8 cellular contexts compared by ENCODE assay signal in the genomic region with DNA sequence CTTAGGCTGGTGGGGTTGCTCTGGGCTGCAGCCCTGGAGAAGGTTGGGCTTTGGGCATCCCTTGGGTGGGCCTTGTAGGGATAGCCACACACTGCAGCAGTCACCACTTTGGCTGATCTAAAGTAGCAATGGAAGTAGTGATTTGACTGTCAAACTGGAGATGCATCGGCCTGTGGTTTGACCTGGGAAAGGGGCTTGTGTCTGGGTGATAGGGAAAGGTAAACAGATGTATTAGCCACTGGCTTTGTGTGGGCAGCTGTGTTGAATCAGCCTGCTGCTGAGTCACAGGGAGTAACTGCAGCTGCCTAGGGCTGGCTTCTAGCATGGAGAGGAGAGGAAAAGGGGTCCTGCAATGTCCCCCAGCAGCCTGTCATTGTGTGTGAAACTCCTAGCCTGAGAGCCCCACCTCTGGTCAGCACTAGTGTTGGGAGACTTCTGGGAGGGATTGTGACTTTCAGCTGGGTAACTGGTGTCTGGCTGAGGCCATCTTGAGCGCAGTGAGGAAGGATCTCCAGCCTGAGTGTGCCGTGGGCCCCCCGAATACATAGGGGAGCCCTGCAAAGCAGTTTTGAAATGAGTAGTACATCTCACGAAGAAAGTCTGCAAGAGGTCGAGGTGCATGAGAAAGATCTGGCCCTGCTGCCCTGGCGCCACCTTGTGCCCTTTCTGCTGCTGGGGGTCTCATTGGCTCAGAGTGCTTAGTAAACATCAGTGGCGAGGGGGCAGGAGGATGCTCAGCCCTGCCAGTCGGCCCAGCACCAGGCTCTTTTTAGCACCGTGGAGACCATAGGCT.
DNase-seq lines count a peak whose midpoint lies in the region; ATAC-seq and TF ChIP-seq lines count a peak whose summit lies in the region.

No MANE protein-coding gene starts in this region.

- H3K4me1 Mint-ChIP-seq in activated CD8-positive, alpha-beta T cell treated with anti-CD3 and anti-CD28 coated beads for 36 hours (ENCODE audit: low read depth): no peaks in the 10 kb centered on the region
- no peaks in the 10 kb centered on the region for H3K4me1 Mint-ChIP-seq in activated CD8-positive, alpha-beta T cell treated with anti-CD3 and anti-CD28 coated beads, Interleukin-2, amount 10 ng/mL, durations not matched to agents 7 days and 5 days (ENCODE audit: low read depth)

- no peak overlapping the region for H3K4me3 Mint-ChIP-seq in activated CD8-positive, alpha-beta T cell treated with anti-CD3 and anti-CD28 coated beads for 36 hours
- H3K4me3 Mint-ChIP-seq in activated CD8-positive, alpha-beta T cell treated with anti-CD3 and anti-CD28 coated beads, Interleukin-2, amount 10 ng/mL, durations not matched to agents 7 days and 5 days: no peak overlapping the region

- TF ChIP-seq CTCF in activated CD8-positive, alpha-beta T cell treated with anti-CD3 and anti-CD28 coated beads for 36 hours (IDR thresholded peaks at IDR 0.05): no peak

- CTCF ChIA-PET in activated CD8-positive, alpha-beta T cell treated with anti-CD3 and anti-CD28 coated beads for 36 hours (lab: Charles Lee): no interaction called here
- CTCF ChIA-PET in activated CD8-positive, alpha-beta T cell treated with anti-CD3 and anti-CD28 coated beads, Interleukin-2, amount 10 ng/mL, durations not matched to agents 7 days and 5 days (lab: Charles Lee): no interaction called here

- POLR2A ChIA-PET in activated CD8-positive, alpha-beta T cell treated with anti-CD3 and anti-CD28 coated beads for 36 hours (lab: Charles Lee): no interaction called here
- POLR2A ChIA-PET in activated CD8-positive, alpha-beta T cell treated with anti-CD3 and anti-CD28 coated beads, Interleukin-2, amount 10 ng/mL, durations not matched to agents 7 days and 5 days (lab: Charles Lee): no interaction called here

- peak; percentile 5 for DNase-seq in activated CD8-positive, alpha-beta T cell treated with anti-CD3 and anti-CD28 coated beads for 36 hours
- no peak for DNase-seq in activated CD8-positive, alpha-beta T cell treated with anti-CD3 and anti-CD28 coated beads, Interleukin-2, amount 10 ng/mL, durations not matched to agents 7 days and 5 days
- DNase-seq in astrocyte of the hippocampus (ENCODE audit: low read depth, low spot score) (peak; percentile 71), renal cortical epithelial cell (ENCODE audit: low read depth) (peak; percentile 90), HuH-7 (ENCODE audit: low spot score) (no peak), NOMO-1 treated with dmso at 0.1 percent for 144 hours (lab: John Stamatoyannopoulos, UW; ENCODE audit: unreplicated experiment) (no peak)

- peaks cover under 1% of the 10 kb centered on the region for H3K27me3 Mint-ChIP-seq in activated CD8-positive, alpha-beta T cell treated with anti-CD3 and anti-CD28 coated beads for 36 hours
- no peaks in the 10 kb centered on the region for H3K27me3 Mint-ChIP-seq in activated CD8-positive, alpha-beta T cell treated with anti-CD3 and anti-CD28 coated beads, Interleukin-2, amount 10 ng/mL, durations not matched to agents 7 days and 5 days (ENCODE audit: low read depth)

- no peaks in the 10 kb centered on the region for H3K9me3 Mint-ChIP-seq in activated CD8-positive, alpha-beta T cell treated with anti-CD3 and anti-CD28 coated beads for 36 hours
- H3K9me3 Mint-ChIP-seq in activated CD8-positive, alpha-beta T cell treated with anti-CD3 and anti-CD28 coated beads, Interleukin-2, amount 10 ng/mL, durations not matched to agents 7 days and 5 days (ENCODE audit: insufficient read depth): no peaks in the 10 kb centered on the region

- ATAC-seq in activated CD8-positive, alpha-beta T cell treated with anti-CD3 and anti-CD28 coated beads for 36 hours: peak; percentile 20
- no peak for ATAC-seq in activated CD8-positive, alpha-beta T cell treated with anti-CD3 and anti-CD28 coated beads, Interleukin-2, amount 10 ng/mL, durations not matched to agents 7 days and 5 days
- ATAC-seq in HG03060 (IDR thresholded peaks at IDR 0.05; ENCODE audit: low read depth, unreplicated experiment) (peak; percentile 54), GM18907 (IDR thresholded peaks at IDR 0.05; ENCODE audit: unreplicated experiment) (no peak)

- intact Hi-C loops in activated CD8-positive, alpha-beta T cell treated with anti-CD3 and anti-CD28 coated beads for 36 hours (cut with micrococcal nuclease): no loop called here

- no peak overlapping the region for H3K27ac Mint-ChIP-seq in activated CD8-positive, alpha-beta T cell treated with anti-CD3 and anti-CD28 coated beads for 36 hours
- no peak overlapping the region for H3K27ac Mint-ChIP-seq in activated CD8-positive, alpha-beta T cell treated with anti-CD3 and anti-CD28 coated beads, Interleukin-2, amount 10 ng/mL, durations not matched to agents 7 days and 5 days

- H3K36me3 Mint-ChIP-seq in activated CD8-positive, alpha-beta T cell treated with anti-CD3 and anti-CD28 coated beads for 36 hours (ENCODE audit: low read depth): no peaks in the 10 kb centered on the region
- H3K36me3 Mint-ChIP-seq in activated CD8-positive, alpha-beta T cell treated with anti-CD3 and anti-CD28 coated beads, Interleukin-2, amount 10 ng/mL, durations not matched to agents 7 days and 5 days (ENCODE audit: low read depth): no peaks in the 10 kb centered on the region

Comparison
In these comparisons a context has a peak if more than half of its experiments do, and no peak if none do; other contexts are left out.
1. ATAC-seq: peak in activated CD8-positive, alpha-beta T cell treated with anti-CD3 and anti-CD28 coated beads for 36 hours (single experiment) and HG03060 (single experiment); none in activated CD8-positive, alpha-beta T cell treated with anti-CD3 and anti-CD28 coated beads, Interleukin-2, amount 10 ng/mL, durations not matched to agents 7 days and 5 days (single experiment) and GM18907 (single experiment).
2. DNase-seq: peak in activated CD8-positive, alpha-beta T cell treated with anti-CD3 and anti-CD28 coated beads for 36 hours (single experiment), astrocyte of the hippocampus (single experiment) and renal cortical epithelial cell (single experiment); none in activated CD8-positive, alpha-beta T cell treated with anti-CD3 and anti-CD28 coated beads, Interleukin-2, amount 10 ng/mL, durations not matched to agents 7 days and 5 days (single experiment), HuH-7 (single experiment) and NOMO-1 treated with dmso at 0.1 percent for 144 hours (single experiment).